Comparison of ENCODE assay signal across 8 cellular contexts in genomic region chr7:19117870-19118608, GRCh38. TPM values are rescaled to one million over a fixed set of nuclear protein-coding genes. Genes with fewer than 3 reads are reported as not detected.
DNase-seq lines count a peak whose midpoint lies in the region; ATAC-seq, FAIRE-seq and TF ChIP-seq lines count a peak whose summit lies in the region.

No MANE protein-coding gene starts in this region.

- H3K4me1 Mint-ChIP-seq in effector memory CD8-positive, alpha-beta T cell (ENCODE audit: low read depth in 2 of 2), result peaks cover 3% of the 10 kb centered on the region in 2 donors

- TF ChIP-seq CTCF in A549 (IDR thresholded peaks at IDR 0.05), result no peak
- no peak for TF ChIP-seq CTCF in colonic mucosa (IDR thresholded peaks at IDR 0.05)
- TF ChIP-seq CTCF in mucosa of descending colon (IDR thresholded peaks at IDR 0.05), result no peak

- POLR2A ChIA-PET in A549 (lab: Yijun Ruan, JAX), result interaction anchor here (0.6 kb wide), 1 partner anchor 308 kb away, joined by 3 read pairs; no protein-coding TSS in a partner anchor

- TF ChIP-seq POLR2A in A549 (IDR thresholded peaks at IDR 0.05; ENCODE audit: low read length), result no peak

- peaks cover 32 to 41% of the 10 kb centered on the region in 2 donors for H3K27me3 Mint-ChIP-seq in effector memory CD8-positive, alpha-beta T cell

- peak in 1 of 2 experiments; percentile 29; a peak in 1 of 5 replicates for TF ChIP-seq RAD21 in A549 (conservative IDR thresholded peaks at IDR 0.05 in 1 of 2, IDR thresholded peaks at IDR 0.05 in 1 of 2)

- DNase-seq in A549 (ENCODE audit: low read depth in 1 of 2, low spot score in 1 of 2) (no peak), colonic mucosa (no peak), mucosa of descending colon (no peak), ecto neural progenitor cell (ENCODE audit: low spot score) (no peak), SKM-1 (lab: John Stamatoyannopoulos, UW; ENCODE audit: unreplicated experiment) (no peak)
- DNase-seq in effector memory CD8-positive, alpha-beta T cell, result no peak

- H3K9me3 Mint-ChIP-seq in effector memory CD8-positive, alpha-beta T cell, result no peaks in the 10 kb centered on the region

- H3K9ac ChIP-seq in colonic mucosa (ENCODE audit: low read depth in 2 of 2, low read length in 2 of 2), result no peak overlapping the region

- H3K9me3 ChIP-seq in A549 (no peaks in the 10 kb centered on the region), colonic mucosa (no peaks in the 10 kb centered on the region), mucosa of descending colon (no peaks in the 10 kb centered on the region)

- peak; percentile 8 to 30; a peak in 3 of 6 replicates for ATAC-seq in A549
- ATAC-seq in HG02759 (IDR thresholded peaks at IDR 0.05; ENCODE audit: unreplicated experiment), result peak; percentile 23
- peak; percentile 28 for ATAC-seq in mucosa of descending colon
- ATAC-seq in HG03457 (IDR thresholded peaks at IDR 0.05; ENCODE audit: unreplicated experiment), result no peak
- no peak for ATAC-seq in effector memory CD8-positive, alpha-beta T cell (replicated peaks)

- peaks cover 41% of the 10 kb centered on the region for H3K27me3 ChIP-seq in colonic mucosa

- intact Hi-C loops in colonic mucosa (cut with DNase I), result no loop called here
- intact Hi-C loops in mucosa of descending colon (cut with DNase I, micrococcal nuclease), result no loop called here

- H3K36me3 ChIP-seq in colonic mucosa, result no peaks in the 10 kb centered on the region
- no peaks in the 10 kb centered on the region for H3K36me3 ChIP-seq in mucosa of descending colon (ENCODE audit: low read depth)

- H3K27ac Mint-ChIP-seq in effector memory CD8-positive, alpha-beta T cell, result no peak overlapping the region

- WGBS in A549 (ENCODE audit: missing lambda C conversion rate), result 87% methylated on average over 22 of the region's 51 CpGs

- H3K4me1 ChIP-seq in A549 (no peaks in the 10 kb centered on the region), colonic mucosa (no peaks in the 10 kb centered on the region), mucosa of descending colon (ENCODE audit: low read depth) (peaks cover 3% of the 10 kb centered on the region)

- FAIRE-seq in A549 (lab: Jason Lieb, UNC), result no peak

- peak overlapping the region; percentile 83 for H3K4me2 ChIP-seq in A549

- CTCF ChIA-PET in A549 (lab: Yijun Ruan, JAX), result no interaction called here

- H3K4me3 Mint-ChIP-seq in effector memory CD8-positive, alpha-beta T cell, result no peak overlapping the region

- H3K27ac ChIP-seq in A549 (peak overlapping the region in 1 of 2 experiments; percentile 82; a peak in 4 of 6 replicates), colonic mucosa (no peak overlapping the region)

- H3K36me3 Mint-ChIP-seq in effector memory CD8-positive, alpha-beta T cell (ENCODE audit: insufficient read depth), result no peaks in the 10 kb centered on the region

- peak overlapping the region; percentile 62 for H3K4me3 ChIP-seq in A549
- peak overlapping the region; percentile 40 for H3K4me3 ChIP-seq in colonic mucosa
- no peak overlapping the region for H3K4me3 ChIP-seq in mucosa of descending colon

- no peak for TF ChIP-seq EP300 in A549 (IDR thresholded peaks at IDR 0.05)

TF ChIP-seq in A549, 52 proteins besides CTCF, POLR2A, EP300 and RAD21:
- TF ChIP-seq CHD4 (IDR thresholded peaks at IDR 0.05; ENCODE audit: borderline replicate concordance), result no peak
- TF ChIP-seq ESRRA (IDR thresholded peaks at IDR 0.05; ENCODE audit: borderline replicate concordance, low read length), result no peak
- no peak for TF ChIP-seq KDM5A (IDR thresholded peaks at IDR 0.05)
- TF ChIP-seq FOSL2 (IDR thresholded peaks at IDR 0.05), result no peak
- no peak for TF ChIP-seq FOSL2 (CRISPR knock-in tag; IDR thresholded peaks at IDR 0.05)
- TF ChIP-seq NPAS2 (CRISPR knock-in tag; IDR thresholded peaks at IDR 0.05; ENCODE audit: borderline replicate concordance), result no peak
- no peak for TF ChIP-seq HOXB5 (CRISPR knock-in tag; IDR thresholded peaks at IDR 0.05)
- TF ChIP-seq CBX8 (IDR thresholded peaks at IDR 0.05), result no peak
- TF ChIP-seq BHLHE40 (IDR thresholded peaks at IDR 0.05; ENCODE audit: low read depth, low read length), result no peak
- TF ChIP-seq HEYL (CRISPR knock-in tag; IDR thresholded peaks at IDR 0.05), result no peak
- no peak for TF ChIP-seq JUNB (IDR thresholded peaks at IDR 0.05)
- TF ChIP-seq RNF2 (IDR thresholded peaks at IDR 0.05; ENCODE audit: borderline replicate concordance, low read depth), result no peak
- TF ChIP-seq SREBF2 (IDR thresholded peaks at IDR 0.05), result no peak
- TF ChIP-seq REST (IDR thresholded peaks at IDR 0.05), result no peak
- no peak for TF ChIP-seq MAZ (IDR thresholded peaks at IDR 0.05; ENCODE audit: borderline replicate concordance, low read depth, low read length)
- no peak for TF ChIP-seq CHD2 (IDR thresholded peaks at IDR 0.05; ENCODE audit: low read length, partially characterized antibody)
- no peak for TF ChIP-seq ZC3H11A (IDR thresholded peaks at IDR 0.05)
- no peak for TF ChIP-seq RFX5 (IDR thresholded peaks at IDR 0.05)
- no peak for TF ChIP-seq FOSB (CRISPR knock-in tag; IDR thresholded peaks at IDR 0.05)
TF ChIP-seq in A549: peak in this region for 0.

RNA-seq across cellular contexts. Expression of gene TWIST1, which starts 0.6 kb away (rescaled TPM):
- polyA plus RNA-seq in A549 (2011; rRNA removed) (0.61 and 0.75 TPM in 2 replicates), A549 (2017; fragmentation: RNase III; extraction: RNeasy Plus Mini Kit Qiagen cat#74134 plus additional on column Dnase treatment) (1.2 to 1.6 TPM (median 1.3 TPM) in 3 replicates)
- 4.2 and 5.5 TPM in 2 replicates for polyA plus RNA-seq in A549 (2012; cell fraction: cytosol; rRNA removed)
- 4.0 and 4.3 TPM in 2 replicates for polyA plus RNA-seq in A549 (2012; cell fraction: nucleus; rRNA removed)
- polyA minus RNA-seq in A549 (2011; rRNA and poly(A)+ RNA removed), result 0.12 and 2.4 TPM in 2 replicates
- total RNA-seq in colonic mucosa (under 1 TPM in 1 of 2 donors, not detected in 1; 0.77 TPM), mucosa of descending colon (1 to 10 TPM in 1 of 3 donors, under 1 TPM in 1, not detected in 1; 0.36 to 1.3 TPM)

RNA-seq across cellular contexts. Expression of gene FERD3L, which starts 27.2 kb away (rescaled TPM):
- polyA plus RNA-seq in A549 (2011; rRNA removed) (not detected in 2 replicates), A549 (2017; fragmentation: RNase III; extraction: RNeasy Plus Mini Kit Qiagen cat#74134 plus additional on column Dnase treatment) (not detected in 3 replicates)
- polyA plus RNA-seq in A549 (2012; cell fraction: cytosol; rRNA removed), result not detected in 2 replicates
- polyA plus RNA-seq in A549 (2012; cell fraction: nucleus; rRNA removed), result not detected in 2 replicates
- not detected in 2 replicates for polyA minus RNA-seq in A549 (2011; rRNA and poly(A)+ RNA removed)
- total RNA-seq in colonic mucosa (not detected), mucosa of descending colon (not detected)

Comparison
In these comparisons a context has a peak if more than half of its experiments do, and no peak if none do; other contexts are left out.
1. ATAC-seq: peak in A549 (2 of 2), HG02759 (single experiment) and mucosa of descending colon (single experiment); none in HG03457 (single experiment) and effector memory CD8-positive, alpha-beta T cell (single experiment).